ENCODE assay signal across 16 cellular contexts in the genomic region with DNA sequence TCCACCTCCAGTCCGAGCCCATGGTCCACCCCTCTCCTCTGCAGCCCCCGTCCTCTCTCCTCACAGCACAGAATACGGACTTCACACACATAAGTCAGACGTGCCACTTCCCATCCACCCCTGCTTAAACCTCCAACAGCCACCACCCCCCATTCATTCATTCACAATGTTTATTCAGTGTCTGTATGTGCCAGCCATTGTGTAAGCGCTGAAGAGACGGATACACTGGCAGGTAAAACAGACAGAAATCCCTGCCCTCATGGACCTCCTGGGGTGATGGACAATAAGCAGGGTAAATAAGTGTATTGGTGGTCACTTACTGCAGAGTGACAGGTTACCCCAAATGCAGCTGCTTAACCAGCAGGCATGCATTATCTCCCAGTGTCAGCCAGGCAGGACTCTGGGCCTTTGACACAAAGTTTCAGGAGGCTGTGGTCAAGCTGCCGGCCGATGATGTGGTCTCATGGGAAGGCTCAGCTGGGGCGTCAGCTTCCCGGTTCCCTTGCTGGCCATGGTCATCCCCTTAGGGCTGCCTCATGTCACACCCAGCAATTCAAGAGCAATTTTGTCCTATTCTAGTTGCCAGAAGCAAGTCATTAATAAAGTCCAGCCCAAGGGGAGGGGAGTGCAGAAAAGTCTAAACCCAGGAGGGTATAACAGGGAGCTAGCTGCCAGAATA. TPM values are rescaled to one million over a fixed set of nuclear protein-coding genes. Genes with fewer than 3 reads are reported as not detected.
DNase-seq lines count a peak whose midpoint lies in the region; ATAC-seq, FAIRE-seq and TF ChIP-seq lines count a peak whose summit lies in the region.
"Had no signal": no experiment of that assay in that cellular context is flagged by ENCODE, and none has a peak within 500 bp of the region (broad histone marks: within the 10 kb centered on the region; RNA-seq: fewer than 3 reads in every experiment).

No MANE protein-coding gene starts in this region.

- H3K27ac ChIP-seq in A549 (peak overlapping the region; percentile 21 to 97; a peak in 3 of 6 replicates), C4-2B (peak overlapping the region; percentile 86; the same call in 1 of the 2 replicates), endodermal cell (ENCODE audit: low read depth, low read length) (no peak overlapping the region), small intestine (ENCODE audit: low read depth in 1 of 2, low read length in 1 of 2) (no peak overlapping the region), foreskin keratinocyte (no peak overlapping the region)

- POLR2A ChIA-PET in A549 (lab: Yijun Ruan, JAX): interaction anchor here (1.9 kb wide), 1 partner anchor 96 kb away, joined by 6 read pairs; the partner anchor contains the start of gene MAN1B1
- POLR2A ChIA-PET in GM10248 (lab: Yijun Ruan, JAX): no interaction called here

- TF ChIP-seq EP300 in A549 (IDR thresholded peaks at IDR 0.05): no peak

- H3K27me3 ChIP-seq in endodermal cell (ENCODE audit: control insufficient read depth, insufficient read depth, low read length, poor library complexity, severe bottlenecking) (no peaks in the 10 kb centered on the region), small intestine (ENCODE audit: control insufficient read depth in 2 of 2, insufficient read depth in 2 of 2, low read length in 2 of 2) (peaks cover 0 to 3% of the 10 kb centered on the region in 2 donors), foreskin keratinocyte (peaks cover 27% of the 10 kb centered on the region)

- peak overlapping the region; percentile 0 for H3K4me3 Mint-ChIP-seq in endodermal cell

- peaks cover 3% of the 10 kb centered on the region; the same call in 1 of the 3 replicates for H3K9me3 ChIP-seq in A549
- peaks cover 14% of the 10 kb centered on the region for H3K9me3 ChIP-seq in endodermal cell (ENCODE audit: control insufficient read depth, low read length)
- H3K9me3 ChIP-seq in small intestine (ENCODE audit: control insufficient read depth, low read depth): no peaks in the 10 kb centered on the region

- H3K4me1 ChIP-seq in A549 (peaks cover 26% of the 10 kb centered on the region), endodermal cell (ENCODE audit: control insufficient read depth, insufficient read depth, low read length) (no peaks in the 10 kb centered on the region), small intestine (ENCODE audit: control insufficient read depth in 2 of 2, insufficient read depth in 1 of 2, low read depth in 1 of 2, low read length in 1 of 2) (peaks cover 2 to 3% of the 10 kb centered on the region in 2 donors), foreskin keratinocyte (no peaks in the 10 kb centered on the region)

- ATAC-seq in A549 (no peak), foreskin keratinocyte (no peak)
- ATAC-seq: left lobe of liver had no signal

- TF ChIP-seq POLR2A in A549 (IDR thresholded peaks at IDR 0.05; ENCODE audit: low read length): no peak

- H3K4me3 ChIP-seq in A549 (no peak overlapping the region), endodermal cell (ENCODE audit: low read length) (no peak overlapping the region), small intestine (ENCODE audit: low read depth in 1 of 2, low read length in 2 of 2) (no peak overlapping the region)

- no peak for FAIRE-seq in A549 (lab: Jason Lieb, UNC)
- FAIRE-seq in small intestine (lab: Jason Lieb, UNC): no peak
- FAIRE-seq: H54 had no signal

- peaks cover 26% of the 10 kb centered on the region for H3K27me3 Mint-ChIP-seq in endodermal cell (ENCODE audit: insufficient read depth)

- H3K36me3 ChIP-seq in endodermal cell (ENCODE audit: control insufficient read depth, insufficient read depth, low read length) (peaks cover 9% of the 10 kb centered on the region), small intestine (ENCODE audit: control insufficient read depth in 2 of 2, insufficient read depth in 2 of 2, low read length in 2 of 2) (no peaks in the 10 kb centered on the region)

- DNase-seq in A549 (ENCODE audit: low read depth in 1 of 2, low spot score in 1 of 2): no peak
- peak; percentile 97 for DNase-seq in NCI-H748 (lab: John Stamatoyannopoulos, UW; ENCODE audit: unreplicated experiment)
- no peak for DNase-seq in endodermal cell
- DNase-seq in GM10248 (ENCODE audit: extremely low spot score): no peak
- DNase-seq in medulla oblongata (ENCODE audit: extremely low spot score): no peak
- DNase-seq in small intestine: no peak
- no peak for DNase-seq in foreskin keratinocyte
- DNase-seq: activated CD8-positive, alpha-beta memory T cell treated with anti-CD3 and anti-CD28 coated beads, Interleukin-2, amount 50 U/mL, for 4 hours; anterior cingulate cortex; cortex of kidney; hypothalamus; NCI-H2171 had no signal

- 81% methylated on average over 10 of the region's 10 CpGs for WGBS in A549 (ENCODE audit: missing lambda C conversion rate)
- 87 to 88% methylated on average over 7 to 10 of the region's 10 CpGs for WGBS in endodermal cell (ENCODE audit: insufficient coverage in 1 of 2, insufficient read length in 1 of 2), 2 experiments
- 82 to 83% (median 83%) methylated on average over 10 of the region's 10 CpGs for WGBS in small intestine, 3 donors

- H3K9ac ChIP-seq in endodermal cell (ENCODE audit: extremely low read depth, low read length, poor library complexity, severe bottlenecking): no peak overlapping the region

- H3K9me3 Mint-ChIP-seq in endodermal cell: peaks cover 17% of the 10 kb centered on the region

- H3K4me2 ChIP-seq in A549: 0 out of 3 replicates have a peak overlapping the region, but pooled peaks have one; percentile 10

- H3K36me3 Mint-ChIP-seq in endodermal cell (ENCODE audit: low read depth): peaks cover 4% of the 10 kb centered on the region

- H3K4me1 Mint-ChIP-seq in endodermal cell: peaks cover 6% of the 10 kb centered on the region

- peak overlapping the region; percentile 9 for H3K27ac Mint-ChIP-seq in endodermal cell

- CTCF ChIA-PET in A549 (lab: Yijun Ruan, JAX): interaction anchor here (0.9 to 4.7 kb wide), 6 partner anchors 39 to 148 kb away, joined by 3 to 29 read pairs (median 6); partner anchors contain the start of genes ABCA2 and AJM1
- CTCF ChIA-PET in GM10248 (lab: Yijun Ruan, JAX): interaction anchor here (1.0 to 3.5 kb wide), 3 partner anchors 39 to 56 kb away, joined by 3 to 16 read pairs (median 7); partner anchors contain the start of gene NPDC1

- TF ChIP-seq CTCF in A549 (IDR thresholded peaks at IDR 0.05): no peak
- TF ChIP-seq CTCF in C4-2B (conservative IDR thresholded peaks at IDR 0.05): no peak
- TF ChIP-seq CTCF in endodermal cell (conservative IDR thresholded peaks at IDR 0.05): no peak
- TF ChIP-seq CTCF in GM10248 (IDR thresholded peaks at IDR 0.05; ENCODE audit: control extremely low read depth, extremely low read depth, low read depth, missing control alignments): no peak
- TF ChIP-seq CTCF in foreskin keratinocyte (conservative IDR thresholded peaks at IDR 0.05): no peak

- TF ChIP-seq RAD21 in A549 (conservative IDR thresholded peaks at IDR 0.05 in 1 of 2, IDR thresholded peaks at IDR 0.05 in 1 of 2): no peak

RNA-seq across cellular contexts. Expression of gene PAXX, which starts 1.9 kb away (rescaled TPM):
- polyA plus RNA-seq in A549 (2011; rRNA removed): 12.6 and 15.6 TPM in 2 replicates
- polyA plus RNA-seq in A549 (2012; cell fraction: cytosol; rRNA removed): 88.1 and 100 TPM in 2 replicates
- polyA plus RNA-seq in A549 (2012; cell fraction: nucleus; rRNA removed): 270 and 382 TPM in 2 replicates
- 50.7 to 57.0 TPM (median 53.2 TPM) in 3 replicates for polyA plus RNA-seq in A549 (2017; fragmentation: RNase III; extraction: RNeasy Plus Mini Kit Qiagen cat#74134 plus additional on column Dnase treatment)
- polyA minus RNA-seq in A549 (2011; rRNA and poly(A)+ RNA removed): 5.0 and 5.2 TPM in 2 replicates
- total RNA-seq in endodermal cell: 10 to 100 TPM; 58.3 to 66.7 TPM
- polyA plus RNA-seq in endodermal cell (2013, experiment 1 of 2): 51.2 TPM
- 46.2 TPM for polyA plus RNA-seq in endodermal cell (2013, experiment 2 of 2)
- 10 to 100 TPM; 75.5 to 85.9 (median 75.6) TPM for polyA plus RNA-seq in small intestine
- total RNA-seq in foreskin keratinocyte: 48.4 and 52.7 TPM in 2 replicates
- polyA plus RNA-seq in foreskin keratinocyte: 79.5 and 84.6 TPM in 2 replicates

RNA-seq across cellular contexts. Expression of gene CLIC3, which starts 6.0 kb away (rescaled TPM):
- 0.33 and 0.61 TPM in 2 replicates for polyA plus RNA-seq in A549 (2011; rRNA removed)
- polyA plus RNA-seq in A549 (2012; cell fraction: cytosol; rRNA removed): 5.9 and 10.1 TPM in 2 replicates
- 7.5 and 11.7 TPM in 2 replicates for polyA plus RNA-seq in A549 (2012; cell fraction: nucleus; rRNA removed)
- 5.1 to 6.6 TPM (median 6.4 TPM) in 3 replicates for polyA plus RNA-seq in A549 (2017; fragmentation: RNase III; extraction: RNeasy Plus Mini Kit Qiagen cat#74134 plus additional on column Dnase treatment)
- polyA minus RNA-seq in A549 (2011; rRNA and poly(A)+ RNA removed): not detected in 2 replicates
- under 1 TPM in 1 of 2 donors, not detected in 1; 0.46 TPM for total RNA-seq in endodermal cell
- polyA plus RNA-seq in endodermal cell (2013, experiment 1 of 2): not detected
- not detected for polyA plus RNA-seq in endodermal cell (2013, experiment 2 of 2)
- polyA plus RNA-seq in small intestine: 1 to 10 TPM in 2 of 3 donors, not detected in 1; 1.4 to 6.2 TPM
- total RNA-seq in foreskin keratinocyte: 0.95 and 1.7 TPM in 2 replicates
- polyA plus RNA-seq in foreskin keratinocyte: 1.3 and 2.6 TPM in 2 replicates
- total RNA-seq: left lobe of liver had no signal
- polyA plus RNA-seq: neural cell had no signal

RNA-seq across cellular contexts. Expression of gene LCNL1, which starts 7.6 kb away (rescaled TPM):
- polyA plus RNA-seq in A549 (2011; rRNA removed) (0.04 and 0.19 TPM in 2 replicates), A549 (2017; fragmentation: RNase III; extraction: RNeasy Plus Mini Kit Qiagen cat#74134 plus additional on column Dnase treatment) (0.05 to 0.08 TPM (median 0.08 TPM) in 3 replicates), small intestine (under 1 TPM in 1 of 3 donors, not detected in 2; 0.16 TPM), foreskin keratinocyte (not detected in 2 replicates)
- 0.01 and 0.04 TPM in 2 replicates for polyA plus RNA-seq in A549 (2012; cell fraction: cytosol; rRNA removed)
- polyA plus RNA-seq in A549 (2012; cell fraction: nucleus; rRNA removed): 0.39 and 0.48 TPM in 2 replicates
- not detected in 2 replicates for polyA minus RNA-seq in A549 (2011; rRNA and poly(A)+ RNA removed)
- total RNA-seq in endodermal cell (1 to 10 TPM; 1.4 to 2.2 TPM), foreskin keratinocyte (not detected in 2 replicates)
- polyA plus RNA-seq in endodermal cell (2013, experiment 1 of 2): 0.39 TPM
- 0.29 TPM for polyA plus RNA-seq in endodermal cell (2013, experiment 2 of 2)
- total RNA-seq: left lobe of liver had no signal
- polyA plus RNA-seq: neural cell had no signal

RNA-seq across cellular contexts. Expression of gene PTGDS, which starts 13.1 kb away (rescaled TPM):
- polyA plus RNA-seq in A549 (2011; rRNA removed) (0.31 and 0.33 TPM in 2 replicates), A549 (2017; fragmentation: RNase III; extraction: RNeasy Plus Mini Kit Qiagen cat#74134 plus additional on column Dnase treatment) (0.18 to 0.34 TPM (median 0.26 TPM) in 3 replicates), small intestine (10 to 100 TPM in 2 of 3 donors, 1 to 10 TPM in 1; 2.0 to 38.0 (median 36.7) TPM), foreskin keratinocyte (not detected in 2 replicates)
- polyA plus RNA-seq in A549 (2012; cell fraction: cytosol; rRNA removed): 0.50 and 0.61 TPM in 2 replicates
- 0.66 and 1.0 TPM in 2 replicates for polyA plus RNA-seq in A549 (2012; cell fraction: nucleus; rRNA removed)
- not detected in 2 replicates for polyA minus RNA-seq in A549 (2011; rRNA and poly(A)+ RNA removed)
- total RNA-seq in endodermal cell (10 to 100 TPM; 13.8 to 22.1 TPM), foreskin keratinocyte (not detected in 2 replicates)
- polyA plus RNA-seq in endodermal cell (2013, experiment 1 of 2): 2.4 TPM
- polyA plus RNA-seq in endodermal cell (2013, experiment 2 of 2): 2.3 TPM

RNA-seq across cellular contexts. Expression of gene ABCA2, which starts 37.7 kb away (rescaled TPM):
- polyA plus RNA-seq in A549 (2011; rRNA removed) (8.3 and 10.1 TPM in 2 replicates), A549 (2017; fragmentation: RNase III; extraction: RNeasy Plus Mini Kit Qiagen cat#74134 plus additional on column Dnase treatment) (23.0 to 25.6 TPM (median 24.7 TPM) in 3 replicates), small intestine (10 to 100 TPM in 1 of 3 donors, 1 to 10 TPM in 2; 3.4 to 11.2 (median 6.5) TPM), foreskin keratinocyte (1.1 and 1.5 TPM in 2 replicates)
- 28.8 and 41.7 TPM in 2 replicates for polyA plus RNA-seq in A549 (2012; cell fraction: cytosol; rRNA removed)
- polyA plus RNA-seq in A549 (2012; cell fraction: nucleus; rRNA removed): 187 and 285 TPM in 2 replicates
- polyA minus RNA-seq in A549 (2011; rRNA and poly(A)+ RNA removed): 10.9 and 21.1 TPM in 2 replicates
- total RNA-seq in endodermal cell (10 to 100 TPM; 21.5 to 30.0 TPM), foreskin keratinocyte (1.2 TPM in 2 replicates)
- polyA plus RNA-seq in endodermal cell (2013, experiment 1 of 2): 34.8 TPM
- polyA plus RNA-seq in endodermal cell (2013, experiment 2 of 2): 30.9 TPM

Comparison
In these comparisons a context has a peak if more than half of its experiments do, and no peak if none do; other contexts are left out.
1. H3K27ac ChIP-seq: peak in A549 (2 of 2) and C4-2B (single experiment); none in endodermal cell (single experiment), small intestine (0 of 2) and foreskin keratinocyte (single experiment).